ENCODE assay signal across 1 cellular context in the genomic region with DNA sequence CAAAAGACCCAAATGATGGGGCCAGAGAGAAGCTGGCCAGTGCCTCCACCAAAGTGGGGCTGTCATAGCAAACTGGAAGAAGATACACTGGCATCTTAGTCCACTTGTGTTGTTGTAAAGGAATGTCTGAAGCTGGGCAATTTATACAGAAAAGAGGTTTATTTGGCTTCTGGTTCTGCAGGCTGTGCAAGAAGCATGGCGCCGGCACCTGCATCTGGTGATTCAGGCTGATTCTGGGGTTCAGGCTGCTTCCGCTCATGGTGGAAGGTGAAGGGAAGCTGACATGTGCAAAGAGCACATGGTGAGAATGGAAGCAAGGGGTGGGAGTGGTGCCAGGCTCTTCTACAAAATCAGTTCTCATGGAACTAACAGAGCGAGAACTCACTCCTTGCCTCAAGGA.
TF ChIP-seq lines count a peak whose summit lies in the region.

No MANE protein-coding gene starts in this region.

TF ChIP-seq in HepG2, 621 proteins besides CTCF, POLR2A, EP300 and RAD21:
- no peak for TF ChIP-seq TGIF2 (CRISPR knock-in tag; IDR thresholded peaks at IDR 0.05)
- TF ChIP-seq, protein P1, sequence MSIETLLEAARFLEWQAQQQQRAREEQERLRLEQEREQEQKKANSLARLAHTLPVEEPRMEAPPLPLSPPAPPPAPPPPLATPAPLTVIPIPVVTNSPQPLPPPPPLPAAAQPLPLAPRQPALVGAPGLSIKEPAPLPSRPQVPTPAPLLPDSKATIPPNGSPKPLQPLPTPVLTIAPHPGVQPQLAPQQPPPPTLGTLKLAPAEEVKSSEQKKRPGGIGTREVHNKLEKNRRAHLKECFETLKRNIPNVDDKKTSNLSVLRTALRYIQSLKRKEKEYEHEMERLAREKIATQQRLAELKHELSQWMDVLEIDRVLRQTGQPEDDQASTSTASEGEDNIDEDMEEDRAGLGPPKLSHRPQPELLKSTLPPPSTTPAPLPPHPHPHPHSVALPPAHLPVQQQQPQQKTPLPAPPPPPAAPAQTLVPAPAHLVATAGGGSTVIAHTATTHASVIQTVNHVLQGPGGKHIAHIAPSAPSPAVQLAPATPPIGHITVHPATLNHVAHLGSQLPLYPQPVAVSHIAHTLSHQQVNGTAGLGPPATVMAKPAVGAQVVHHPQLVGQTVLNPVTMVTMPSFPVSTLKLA (IDR thresholded peaks at IDR 0.05) = 0 out of 2 replicates have a peak, but pooled peaks have one; percentile 39
